ENCODE assay signal across 35 cellular contexts in the genomic region with DNA sequence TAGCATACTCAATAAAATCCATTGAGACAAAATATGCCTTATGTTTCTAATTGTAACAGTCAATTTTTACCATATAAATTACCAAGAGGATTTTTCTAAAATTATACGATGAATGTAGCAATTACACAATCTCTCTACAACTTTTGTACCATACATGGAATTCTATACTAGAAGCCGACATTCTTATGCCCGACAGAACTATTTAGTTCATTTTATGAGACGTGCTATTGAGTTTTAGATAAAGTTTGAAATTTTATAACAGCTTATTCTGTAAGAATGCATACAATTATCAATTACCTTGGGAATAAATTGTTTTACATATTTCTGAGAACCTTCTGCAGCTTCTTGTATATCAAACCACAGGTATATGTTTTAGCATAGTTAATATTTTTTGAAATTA.
"Had no signal": no experiment of that assay in that cellular context is flagged by ENCODE, and none has a peak within 500 bp of the region (broad histone marks: within the 10 kb centered on the region; RNA-seq: fewer than 3 reads in every experiment).

No MANE protein-coding gene starts in this region.

- H3K4me3 ChIP-seq: MG63 had no signal

- H3K9ac ChIP-seq: KMS-11 had no signal

- DNase-seq: Karpas-422, Kasumi-1, MG63, MM.1S, MV-4-11, NCI-H1048, NCI-H1092, NCI-H1092 treated with DMSO at 0.1 percent for 48 hours, NCI-H1105, NCI-H1105 treated with DMSO at 0.1 percent for 48 hours, NCI-H1417, NCI-H1417 treated with DMSO at 0.1 percent for 48 hours, NCI-H1436, NCI-H1436 treated with DMSO at 0.1 percent for 48 hours, NCI-H146, NCI-H1694, NCI-H1694 treated with DMSO at 0.1 percent for 48 hours, NCI-H187, NCI-H187 treated with DMSO at 0.1 percent for 48 hours, NCI-H1930, NCI-H2029, NCI-H2029 treated with DMSO at 0.1 percent for 48 hours, NCI-H2081, NCI-H2081 treated with DMSO at 0.1 percent for 48 hours, NCI-H2107, NCI-H2171, NCI-H2171 treated with DMSO at 0.1 percent for 48 hours, NCI-H2227 treated with DMSO at 0.1 percent for 48 hours, NCI-H226, NCI-H345, NCI-H446, NCI-H446 treated with DMSO at 0.1 percent for 48 hours, NCI-H510A, NCI-H510A treated with DMSO at 0.1 percent for 48 hours had no signal

- H3K4me2 ChIP-seq: KMS-11 had no signal

- H3K9me3 ChIP-seq: MG63 had no signal

- H3K36me3 ChIP-seq: MG63 had no signal

- H3K27me3 ChIP-seq: MG63 had no signal

- H3K27ac ChIP-seq: KMS-11 had no signal
